1 cellular context compared by ENCODE assay signal in genomic region chr5:179821298-179822058, GRCh38.
TF ChIP-seq lines count a peak whose summit lies in the region.

No MANE protein-coding gene starts in this region.

TF ChIP-seq in HepG2, 621 proteins besides CTCF, POLR2A, EP300 and RAD21 (continues in another document):
- peak in 1 of 2 experiments; percentile 17; a peak in 1 of 4 replicates for TF ChIP-seq HMGXB4 (CRISPR knock-in tag; IDR thresholded peaks at IDR 0.05; ENCODE audit: borderline replicate concordance in 1 of 2, low read depth in 1 of 2)
- peak; percentile 7; the same call in 1 of the 2 replicates for TF ChIP-seq ONECUT2 (CRISPR knock-in tag; IDR thresholded peaks at IDR 0.05)
- 0 out of 2 replicates have a peak, but pooled peaks have one; percentile 27 for TF ChIP-seq MXD1 (CRISPR knock-in tag; IDR thresholded peaks at IDR 0.05)
- TF ChIP-seq ZNF256 (CRISPR knock-in tag; conservative IDR thresholded peaks at IDR 0.05) = no peak
- 0 out of 2 replicates have a peak, but pooled peaks have one; percentile 37 for TF ChIP-seq RFXAP (CRISPR knock-in tag; IDR thresholded peaks at IDR 0.05; ENCODE audit: borderline replicate concordance)
- 0 out of 2 replicates have a peak, but pooled peaks have one; percentile 50 for TF ChIP-seq ZNF800 (CRISPR knock-in tag; IDR thresholded peaks at IDR 0.05)
- TF ChIP-seq DZIP1 (CRISPR knock-in tag; IDR thresholded peaks at IDR 0.05) = 0 out of 2 replicates have a peak, but pooled peaks have one; percentile 45
- peak; percentile 59; the same call in 1 of the 2 replicates for TF ChIP-seq TAF1 (CRISPR knock-in tag; IDR thresholded peaks at IDR 0.05)
- no peak for TF ChIP-seq ZNF775 (CRISPR knock-in tag; IDR thresholded peaks at IDR 0.05; ENCODE audit: borderline replicate concordance)
- peak; percentile 47; the same call in 1 of the 2 replicates for TF ChIP-seq HIVEP1 (CRISPR knock-in tag; IDR thresholded peaks at IDR 0.05)
- peak; percentile 90; the same call in 1 of the 2 replicates for TF ChIP-seq ZNF234 (CRISPR knock-in tag; conservative IDR thresholded peaks at IDR 0.05)
- TF ChIP-seq ZNF20 (CRISPR knock-in tag; IDR thresholded peaks at IDR 0.05) = no peak
- peak; percentile 87; the same call in 1 of the 2 replicates for TF ChIP-seq AKAP8 (CRISPR knock-in tag; IDR thresholded peaks at IDR 0.05)
- TF ChIP-seq DRAP1 (CRISPR knock-in tag; IDR thresholded peaks at IDR 0.05) = peak; percentile 93
- no peak; a peak in 1 of 4 replicates for TF ChIP-seq KLF16 (CRISPR knock-in tag; IDR thresholded peaks at IDR 0.05)
- no peak for TF ChIP-seq PTBP1 (IDR thresholded peaks at IDR 0.05; ENCODE audit: low read depth, low read length, poor library complexity, severe bottlenecking)
- 0 out of 2 replicates have a peak, but pooled peaks have one; percentile 52 for TF ChIP-seq FIP1L1 (IDR thresholded peaks at IDR 0.05; ENCODE audit: borderline replicate concordance, insufficient read depth, low read depth, low read length)
- TF ChIP-seq ZNF891 (CRISPR knock-in tag; IDR thresholded peaks at IDR 0.05) = 0 out of 2 replicates have a peak, but pooled peaks have one; percentile 12
- TF ChIP-seq FOXJ3 (CRISPR knock-in tag; IDR thresholded peaks at IDR 0.05; ENCODE audit: borderline replicate concordance) = peak; percentile 48; the same call in 1 of the 2 replicates
- TF ChIP-seq MEIS2 (CRISPR knock-in tag; IDR thresholded peaks at IDR 0.05) = 0 out of 2 replicates have a peak, but pooled peaks have one; percentile 50
- no peak for TF ChIP-seq TIGD3 (CRISPR knock-in tag; IDR thresholded peaks at IDR 0.05; ENCODE audit: borderline replicate concordance)
- TF ChIP-seq SP4 (CRISPR knock-in tag; IDR thresholded peaks at IDR 0.05) = peak; percentile 67
- 0 out of 2 replicates have a peak, but pooled peaks have one; percentile 15 for TF ChIP-seq ZNF331 (CRISPR knock-in tag; IDR thresholded peaks at IDR 0.05)
- no peak for TF ChIP-seq SOX6 (IDR thresholded peaks at IDR 0.05)
- TF ChIP-seq SOX6 (CRISPR knock-in tag; IDR thresholded peaks at IDR 0.05) = peak; percentile 26
- no peak for TF ChIP-seq ZNF24 (IDR thresholded peaks at IDR 0.05)
- no peak; the same call in 1 of the 2 replicates for TF ChIP-seq ZC3H13 (CRISPR knock-in tag; IDR thresholded peaks at IDR 0.05)
- TF ChIP-seq ZBTB39 (CRISPR knock-in tag; IDR thresholded peaks at IDR 0.05) = peak; percentile 58; the same call in 1 of the 2 replicates
- TF ChIP-seq TCF7L2 (IDR thresholded peaks at IDR 0.05; ENCODE audit: low read depth, low read length) = no peak
- peak; percentile 42; the same call in 1 of the 2 replicates for TF ChIP-seq MYC (CRISPR knock-in tag; IDR thresholded peaks at IDR 0.05; ENCODE audit: borderline replicate concordance)
- no peak; the same call in 1 of the 2 replicates for TF ChIP-seq PAX8 (CRISPR knock-in tag; IDR thresholded peaks at IDR 0.05; ENCODE audit: borderline replicate concordance)
- TF ChIP-seq DDIT3 (CRISPR knock-in tag; IDR thresholded peaks at IDR 0.05) = no peak
- no peak for TF ChIP-seq ZNF75D (CRISPR knock-in tag; IDR thresholded peaks at IDR 0.05; ENCODE audit: borderline replicate concordance)
- 0 out of 2 replicates have a peak, but pooled peaks have one; percentile 71 for TF ChIP-seq ZNF772 (CRISPR knock-in tag; IDR thresholded peaks at IDR 0.05)
- TF ChIP-seq ZBTB14 (CRISPR knock-in tag; IDR thresholded peaks at IDR 0.05) = no peak
- peak; percentile 12; the same call in 1 of the 2 replicates for TF ChIP-seq TBX3 (IDR thresholded peaks at IDR 0.05; ENCODE audit: borderline replicate concordance)
- TF ChIP-seq AGO2 (optimal IDR thresholded peaks at IDR 0.05; ENCODE audit: low read depth, low read length) = peak; percentile 100
- no peak for TF ChIP-seq ZNF768 (CRISPR knock-in tag; IDR thresholded peaks at IDR 0.05)
- no peak for TF ChIP-seq DNMT3B (CRISPR knock-in tag; conservative IDR thresholded peaks at IDR 0.05)
- TF ChIP-seq CHD2 (IDR thresholded peaks at IDR 0.05; ENCODE audit: low read depth, low read length) = peak; percentile 46; the same call in 1 of the 2 replicates
- peak; percentile 16; the same call in 1 of the 2 replicates for TF ChIP-seq RXRB (CRISPR knock-in tag; IDR thresholded peaks at IDR 0.05; ENCODE audit: borderline replicate concordance)
- peak; percentile 40; the same call in 1 of the 2 replicates for TF ChIP-seq GABPB1 (CRISPR knock-in tag; IDR thresholded peaks at IDR 0.05)
- TF ChIP-seq HOXA3 (CRISPR knock-in tag; IDR thresholded peaks at IDR 0.05) = peak; percentile 61; the same call in 1 of the 2 replicates
- 0 out of 2 replicates have a peak, but pooled peaks have one; percentile 11 for TF ChIP-seq ZNF329 (CRISPR knock-in tag; IDR thresholded peaks at IDR 0.05; ENCODE audit: low read depth)
- no peak for TF ChIP-seq IKZF4 (CRISPR knock-in tag; IDR thresholded peaks at IDR 0.05; ENCODE audit: borderline replicate concordance, low read depth, not compliant biosample characterization)
- no peak for TF ChIP-seq ZNF709 (CRISPR knock-in tag; IDR thresholded peaks at IDR 0.05)
- 0 out of 2 replicates have a peak, but pooled peaks have one; percentile 3 for TF ChIP-seq ZNF280B (CRISPR knock-in tag; IDR thresholded peaks at IDR 0.05; ENCODE audit: borderline replicate concordance)
- 0 out of 2 replicates have a peak, but pooled peaks have one; percentile 40 for TF ChIP-seq ZNF232 (CRISPR knock-in tag; IDR thresholded peaks at IDR 0.05; ENCODE audit: borderline replicate concordance)
